ENCODE assay signal across 8 cellular contexts in the genomic region with DNA sequence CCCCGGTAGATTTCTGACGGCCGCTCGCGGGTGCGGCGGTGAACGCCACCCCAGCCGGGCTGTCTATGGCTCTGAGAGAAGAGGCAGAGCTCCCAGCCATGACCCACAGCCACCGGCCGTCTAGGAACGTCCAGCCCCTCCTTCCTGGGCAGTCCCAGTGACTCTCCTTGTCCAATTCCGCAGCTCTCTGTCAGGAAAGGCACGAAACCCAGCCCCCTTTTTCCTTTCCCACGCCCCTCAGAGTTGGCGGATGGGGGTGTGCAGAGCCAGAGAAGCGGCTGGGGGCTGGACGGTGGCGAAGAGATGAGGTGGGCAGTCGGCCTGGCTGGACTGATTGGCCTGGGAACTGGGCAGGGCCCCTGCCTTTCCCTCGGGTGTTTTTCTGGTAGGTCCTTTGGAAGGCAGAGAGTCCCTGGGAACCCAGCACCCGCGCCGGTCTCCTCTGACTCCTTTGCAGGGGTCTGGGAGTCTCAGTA. TPM values are rescaled to one million over a fixed set of nuclear protein-coding genes. Genes with fewer than 3 reads are reported as not detected.
A peak's percentile ranks its signal among the peaks of the same experiment; 100 is the strongest.
DNase-seq lines count a peak whose midpoint lies in the region; ATAC-seq and TF ChIP-seq lines count a peak whose summit lies in the region.

No MANE protein-coding gene starts in this region.

- POLR2A ChIA-PET in CD4-positive, alpha-beta memory T cell (lab: Charles Lee; ENCODE audit: partially characterized antibody) = interaction anchor here (1.0 to 1.8 kb wide), 6 partner anchors 24 to 58 kb away, joined by 3 to 10 read pairs (median 5); a partner anchor contains a TSS

- intact Hi-C loops in ascending aorta (cut with DNase I) = loop anchor here (1.0 to 10.0 kb wide), 6 partner anchors 30 to 181 kb away; a partner anchor contains a TSS
- intact Hi-C loops in upper lobe of right lung (cut with DNase I) = no loop called here
- intact Hi-C loops in CD4-positive, alpha-beta memory T cell (cut with micrococcal nuclease) = loop anchor here (1.0 to 10.0 kb wide), 2 partner anchors 47 to 421 kb away; no protein-coding TSS in a partner anchor

- peaks cover 7 to 9% of the 10 kb centered on the region in 2 donors for H3K36me3 Mint-ChIP-seq in activated T-cell treated with anti-CD3 and anti-CD28 coated beads, Interleukin-2, amount 50 U/mL, for 72 hours (ENCODE audit: insufficient read depth in 2 of 2)
- H3K36me3 Mint-ChIP-seq in CD4-positive, alpha-beta memory T cell = peaks cover 0 to 3% of the 10 kb centered on the region in 2 donors

- no peaks in the 10 kb centered on the region for H3K9me3 Mint-ChIP-seq in activated T-cell treated with anti-CD3 and anti-CD28 coated beads, Interleukin-2, amount 50 U/mL, for 72 hours
- H3K9me3 Mint-ChIP-seq in CD4-positive, alpha-beta memory T cell = peaks cover 0 to 2% (median 0%) of the 10 kb centered on the region in 8 donors

- H3K27me3 ChIP-seq in ascending aorta (peaks cover 6% of the 10 kb centered on the region), upper lobe of right lung (peaks cover 30% of the 10 kb centered on the region)
- peaks cover 19% of the 10 kb centered on the region for H3K27me3 ChIP-seq in CD4-positive, alpha-beta memory T cell (ENCODE audit: insufficient read depth, low read length)

- H3K27me3 Mint-ChIP-seq in activated T-cell treated with anti-CD3 and anti-CD28 coated beads, Interleukin-2, amount 50 U/mL, for 72 hours (ENCODE audit: low read depth) = peaks cover 59% of the 10 kb centered on the region
- H3K27me3 Mint-ChIP-seq in CD4-positive, alpha-beta memory T cell = peaks cover 25 to 40% of the 10 kb centered on the region in 2 donors

- TF ChIP-seq CTCF in ascending aorta (IDR thresholded peaks at IDR 0.05) = no peak
- no peak for TF ChIP-seq CTCF in upper lobe of right lung (IDR thresholded peaks at IDR 0.05)

- no peaks in the 10 kb centered on the region for H3K9me3 ChIP-seq in ascending aorta
- H3K9me3 ChIP-seq in mesodermal cell (ENCODE audit: control insufficient read depth, low read length) = no peaks in the 10 kb centered on the region
- H3K9me3 ChIP-seq in upper lobe of right lung = no peaks in the 10 kb centered on the region
- H3K9me3 ChIP-seq in CD4-positive, alpha-beta memory T cell (ENCODE audit: control insufficient read depth in 1 of 2, low read length in 2 of 2) = no peaks in the 10 kb centered on the region

- DNase-seq in activated T-cell treated with anti-CD3 and anti-CD28 coated beads, Interleukin-2, amount 50 U/mL, for 72 hours = no peak
- no peak for DNase-seq in activated T-cell treated with anti-CD3 and anti-CD28 coated beads, Interleukin-2, amount 50 U/mL, for 48 hours
- DNase-seq in ascending aorta (ENCODE audit: low spot score in 2 of 2) (peak in 1 of 2 donors; percentile 59), upper lobe of right lung (no peak)
- no peak for DNase-seq in CD4-positive, alpha-beta memory T cell
- no peak for DNase-seq in activated CD4-positive, CD25-positive, alpha-beta regulatory T cell (lab: John Stamatoyannopoulos, UW)

- H3K4me3 Mint-ChIP-seq in activated T-cell treated with anti-CD3 and anti-CD28 coated beads, Interleukin-2, amount 50 U/mL, for 72 hours = peak overlapping the region; percentile 43 to 47
- peak overlapping the region in 4 of 8 donors; percentile 25 to 39 (median 30) for H3K4me3 Mint-ChIP-seq in CD4-positive, alpha-beta memory T cell

- H3K4me1 Mint-ChIP-seq in activated T-cell treated with anti-CD3 and anti-CD28 coated beads, Interleukin-2, amount 50 U/mL, for 72 hours (ENCODE audit: low read depth) = peaks cover 18% of the 10 kb centered on the region
- peaks cover 10 to 18% (median 16%) of the 10 kb centered on the region in 4 donors for H3K4me1 Mint-ChIP-seq in CD4-positive, alpha-beta memory T cell

- peaks cover 2 to 7% of the 10 kb centered on the region in 2 donors for H3K4me1 ChIP-seq in ascending aorta
- peaks cover 3% of the 10 kb centered on the region for H3K4me1 ChIP-seq in mesodermal cell (ENCODE audit: control insufficient read depth, insufficient read depth, low read length, poor library complexity, severe bottlenecking)
- peaks cover 17% of the 10 kb centered on the region for H3K4me1 ChIP-seq in upper lobe of right lung
- H3K4me1 ChIP-seq in CD4-positive, alpha-beta memory T cell (ENCODE audit: insufficient read depth, low read length) = peaks cover 4% of the 10 kb centered on the region

- no peak overlapping the region for H3K27ac ChIP-seq in ascending aorta
- H3K27ac ChIP-seq in mesodermal cell (ENCODE audit: low read depth, low read length, severe bottlenecking) = no peak overlapping the region
- H3K27ac ChIP-seq in upper lobe of right lung = no peak overlapping the region
- no peak overlapping the region for H3K27ac ChIP-seq in CD4-positive, alpha-beta memory T cell (ENCODE audit: low read depth, low read length)

- H3K36me3 ChIP-seq in ascending aorta (no peaks in the 10 kb centered on the region), mesodermal cell (ENCODE audit: control insufficient read depth, insufficient read depth, low read length) (no peaks in the 10 kb centered on the region), upper lobe of right lung (no peaks in the 10 kb centered on the region)
- H3K36me3 ChIP-seq in CD4-positive, alpha-beta memory T cell (ENCODE audit: insufficient read depth, low read length) = no peaks in the 10 kb centered on the region

- ATAC-seq in activated T-cell treated with anti-CD3 and anti-CD28 coated beads, Interleukin-2, amount 50 U/mL, for 72 hours (replicated peaks in 1 of 2) = no peak
- ATAC-seq in upper lobe of right lung (no peak), HG03139 (IDR thresholded peaks at IDR 0.05; ENCODE audit: unreplicated experiment) (no peak)

- H3K4me3 ChIP-seq in ascending aorta (peak overlapping the region; percentile 65 to 92), mesodermal cell (ENCODE audit: extremely low read depth, insufficient read depth, low read length, poor library complexity, severe bottlenecking) (peak overlapping the region; percentile 21), upper lobe of right lung (peak overlapping the region; percentile 48)
- H3K4me3 ChIP-seq in CD4-positive, alpha-beta memory T cell (ENCODE audit: low read length in 2 of 2) = no peak overlapping the region

- WGBS in mesodermal cell (ENCODE audit: insufficient coverage in 2 of 2), 2 experiments = 1 to 9% methylated on average over 14 to 15 of the region's 24 CpGs

- no peak overlapping the region for H3K27ac Mint-ChIP-seq in activated T-cell treated with anti-CD3 and anti-CD28 coated beads, Interleukin-2, amount 50 U/mL, for 72 hours
- H3K27ac Mint-ChIP-seq in CD4-positive, alpha-beta memory T cell = no peak overlapping the region

- CTCF ChIA-PET in CD4-positive, alpha-beta memory T cell (lab: Charles Lee; ENCODE audit: partially characterized antibody) = interaction anchor here (1.1 to 3.0 kb wide), 3 partner anchors 35 to 59 kb away, joined by 3 to 9 read pairs (median 8); no protein-coding TSS in a partner anchor

RNA-seq across cellular contexts. Expression of a gene that starts 1.5 kb away (rescaled TPM):
- 10 to 100 TPM in 1 of 2 donors, 1 to 10 TPM in 1; 8.9 to 23.0 TPM for total RNA-seq in activated T-cell treated with anti-CD3 and anti-CD28 coated beads, Interleukin-2, amount 50 U/mL, for 72 hours
- 19.2 TPM for total RNA-seq in ascending aorta
- polyA plus RNA-seq in mesodermal cell (2013, experiment 1 of 2) = 15.2 TPM
- polyA plus RNA-seq in mesodermal cell (2013, experiment 2 of 2) = 13.1 TPM
- total RNA-seq in upper lobe of right lung = 19.5 TPM
- 1 to 10 TPM; 2.8 to 3.1 TPM for total RNA-seq in CD4-positive, alpha-beta memory T cell
- under 1 TPM in 1 of 2 donors, not detected in 1; 0.65 TPM for polyA plus RNA-seq in CD4-positive, alpha-beta memory T cell

RNA-seq across cellular contexts. Expression of a gene that starts 30.0 kb away (rescaled TPM):
- 100 to 1,000 TPM; 101 to 127 TPM for total RNA-seq in activated T-cell treated with anti-CD3 and anti-CD28 coated beads, Interleukin-2, amount 50 U/mL, for 72 hours
- total RNA-seq in ascending aorta = 24.9 TPM
- polyA plus RNA-seq in mesodermal cell (2013, experiment 1 of 2) = 81.5 TPM
- polyA plus RNA-seq in mesodermal cell (2013, experiment 2 of 2) = 71.8 TPM
- 65.5 TPM for total RNA-seq in upper lobe of right lung
- total RNA-seq in CD4-positive, alpha-beta memory T cell = 10 to 100 TPM; 93.3 to 96.5 TPM
- polyA plus RNA-seq in CD4-positive, alpha-beta memory T cell = 100 to 1,000 TPM in 1 of 2 donors, 10 to 100 TPM in 1; 88.1 to 132 TPM

RNA-seq across cellular contexts. Expression of a gene that starts 41.6 kb away (rescaled TPM):
- total RNA-seq in activated T-cell treated with anti-CD3 and anti-CD28 coated beads, Interleukin-2, amount 50 U/mL, for 72 hours = 100 to 1,000 TPM; 263 to 392 TPM
- total RNA-seq in ascending aorta (32.1 TPM), upper lobe of right lung (88.4 TPM)
- 184 TPM for polyA plus RNA-seq in mesodermal cell (2013, experiment 1 of 2)
- polyA plus RNA-seq in mesodermal cell (2013, experiment 2 of 2) = 191 TPM
- 100 to 1,000 TPM; 258 to 270 TPM for total RNA-seq in CD4-positive, alpha-beta memory T cell
- 100 to 1,000 TPM in 1 of 2 donors, 10 to 100 TPM in 1; 83.4 to 136 TPM for polyA plus RNA-seq in CD4-positive, alpha-beta memory T cell

Comparison
In these comparisons a context has a peak if more than half of its experiments do, and no peak if none do; other contexts are left out.
1. H3K4me3 ChIP-seq: peak in ascending aorta (2 of 2), mesodermal cell (single experiment) and upper lobe of right lung (single experiment); none in CD4-positive, alpha-beta memory T cell (0 of 2).